ENCODE assay signal across 10 cellular contexts in the genomic region with DNA sequence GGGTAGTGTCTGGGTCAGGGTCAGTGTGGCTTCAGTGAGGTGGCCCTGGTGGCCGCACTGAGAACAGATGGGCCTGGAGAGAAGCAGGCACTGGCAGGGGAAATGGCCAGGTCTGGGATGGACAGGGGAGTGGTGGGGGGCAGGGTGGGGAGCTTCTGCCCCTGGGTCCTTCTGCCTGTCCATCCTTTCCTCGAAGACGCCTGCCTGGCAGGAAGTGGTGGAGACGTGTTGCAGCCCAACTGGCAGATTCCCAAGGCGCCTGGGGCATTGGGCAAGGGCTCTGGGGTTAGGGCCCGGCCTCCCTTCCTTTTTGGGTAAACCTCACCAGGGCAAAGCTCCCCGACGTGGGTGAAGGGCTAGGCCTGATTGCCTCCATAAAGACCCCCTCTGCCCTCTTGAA. TPM values are rescaled to one million over a fixed set of nuclear protein-coding genes. Genes with fewer than 3 reads are reported as not detected.
A peak's percentile ranks its signal among the peaks of the same experiment; 100 is the strongest.
DNase-seq lines count a peak whose midpoint lies in the region; ATAC-seq and TF ChIP-seq lines count a peak whose summit lies in the region.
"Had no signal": no experiment of that assay in that cellular context is flagged by ENCODE, and none has a peak within 500 bp of the region (broad histone marks: within the 10 kb centered on the region; RNA-seq: fewer than 3 reads in every experiment).

No MANE protein-coding gene starts in this region.

- TF ChIP-seq CTCF in progenitor cell of endocrine pancreas (IDR thresholded peaks at IDR 0.05; ENCODE audit: unreplicated experiment): no peak

- peaks cover 13% of the 10 kb centered on the region for H3K36me3 Mint-ChIP-seq in progenitor cell of endocrine pancreas (ENCODE audit: insufficient read depth)

- H3K27ac Mint-ChIP-seq in progenitor cell of endocrine pancreas: peak overlapping the region; percentile 47

- no peaks in the 10 kb centered on the region for H3K27me3 Mint-ChIP-seq in progenitor cell of endocrine pancreas

- no peaks in the 10 kb centered on the region for H3K27me3 ChIP-seq in effector memory CD4-positive, alpha-beta T cell (replicated peaks; ENCODE audit: control insufficient read depth, insufficient read depth, low read length, poor library complexity, severe bottlenecking)
- H3K27me3 ChIP-seq: neural progenitor cell had no signal

- no peak for ATAC-seq in GM21515 (IDR thresholded peaks at IDR 0.05; ENCODE audit: unreplicated experiment)

- H3K9me3 Mint-ChIP-seq in progenitor cell of endocrine pancreas (ENCODE audit: low read depth): no peaks in the 10 kb centered on the region
- H3K9me3 Mint-ChIP-seq: neural progenitor cell had no signal

- no peak overlapping the region for H3K4me3 Mint-ChIP-seq in progenitor cell of endocrine pancreas (ENCODE audit: low read depth)
- H3K4me3 Mint-ChIP-seq: neural progenitor cell had no signal

- H3K4me1 Mint-ChIP-seq in progenitor cell of endocrine pancreas (ENCODE audit: low read depth): peaks cover 4% of the 10 kb centered on the region

- no peaks in the 10 kb centered on the region for H3K9me3 ChIP-seq in effector memory CD4-positive, alpha-beta T cell (ENCODE audit: control insufficient read depth, low read length)

- no peaks in the 10 kb centered on the region for H3K36me3 ChIP-seq in effector memory CD4-positive, alpha-beta T cell (ENCODE audit: control insufficient read depth, insufficient read depth, low read length)
- H3K36me3 ChIP-seq: neural progenitor cell had no signal

- DNase-seq in D341Med (ENCODE audit: low spot score) (peak; percentile 25), RPMI7951 (ENCODE audit: low read depth) (peak; percentile 87), globus pallidus (ENCODE audit: low spot score) (peak; percentile 41), progenitor cell of endocrine pancreas (ENCODE audit: low spot score, unreplicated experiment) (no peak), cerebellar cortex (ENCODE audit: low spot score) (no peak)
- no peak for DNase-seq in effector memory CD4-positive, alpha-beta T cell
- DNase-seq in stimulated activated CD4-positive, alpha-beta T cell treated with anti-CD3 and anti-CD28 coated beads, Interleukin-2, amount 100 ng/mL, for 24 hours: no peak
- DNase-seq: DMS 273 treated with DMSO at 0.1 percent for 48 hours had no signal

- H3K4me1 ChIP-seq in effector memory CD4-positive, alpha-beta T cell (ENCODE audit: control insufficient read depth, insufficient read depth, low read length, poor library complexity, severe bottlenecking): no peaks in the 10 kb centered on the region

- no peak overlapping the region for H3K27ac ChIP-seq in effector memory CD4-positive, alpha-beta T cell (ENCODE audit: insufficient read depth, low read length, poor library complexity, severe bottlenecking)
- H3K27ac ChIP-seq: neural progenitor cell had no signal

- H3K4me3 ChIP-seq in effector memory CD4-positive, alpha-beta T cell (ENCODE audit: insufficient read depth, low read depth, low read length, poor library complexity, severe bottlenecking): no peak overlapping the region
- H3K4me3 ChIP-seq: neural progenitor cell had no signal

RNA-seq across cellular contexts. Expression of a gene that starts 10.4 kb away (rescaled TPM):
- total RNA-seq in RPMI7951 (2014; rRNA removed; shearing (Covaris generic)): 10.5 and 11.3 TPM in 2 replicates
- 126 and 128 TPM in 2 replicates for total RNA-seq in progenitor cell of endocrine pancreas

Comparison
In these comparisons a context has a peak if more than half of its experiments do, and no peak if none do; other contexts are left out.
1. DNase-seq: peak in D341Med (single experiment), RPMI7951 (single experiment) and globus pallidus (single experiment); none in progenitor cell of endocrine pancreas (single experiment), effector memory CD4-positive, alpha-beta T cell (0 of 3), cerebellar cortex (single experiment) and stimulated activated CD4-positive, alpha-beta T cell treated with anti-CD3 and anti-CD28 coated beads, Interleukin-2, amount 100 ng/mL, for 24 hours (0 of 2).
2. RNA of a gene that starts 10.4 kb away (total RNA-seq): 126 to 128 TPM in progenitor cell of endocrine pancreas; 10.5 to 11.3 TPM in RPMI7951; every median in the first group is over 10 times any median in the second.